Comparison of ENCODE assay signal across 20 cellular contexts in the genomic region with DNA sequence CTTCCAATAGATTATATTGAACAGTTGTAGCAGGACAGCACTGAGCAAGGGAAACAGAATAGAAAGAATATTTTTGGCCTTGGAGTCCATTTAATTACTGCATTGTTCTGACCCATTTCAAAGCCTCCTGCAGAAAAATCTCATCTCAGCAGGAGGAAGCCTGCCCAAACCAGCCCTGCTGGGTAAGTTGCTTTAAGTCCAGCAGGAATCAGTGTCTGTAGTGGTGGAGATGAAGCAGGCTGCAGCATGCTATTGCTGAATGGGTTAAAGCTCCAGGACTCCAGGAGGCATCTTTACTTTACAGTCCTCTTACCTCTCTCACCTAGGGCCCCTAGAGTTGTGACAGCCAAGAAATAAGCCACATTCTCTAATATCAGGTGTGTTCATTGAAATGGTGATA.
DNase-seq lines count a peak whose midpoint lies in the region; ATAC-seq and TF ChIP-seq lines count a peak whose summit lies in the region.
"Had no signal": no experiment of that assay in that cellular context is flagged by ENCODE, and none has a peak within 500 bp of the region (broad histone marks: within the 10 kb centered on the region; RNA-seq: fewer than 3 reads in every experiment).

No MANE protein-coding gene starts in this region.

- H2AFZ ChIP-seq in neural progenitor cell (replicated peaks): no peak overlapping the region

- DNase-seq in RWPE2 (ENCODE audit: low spot score): no peak
- DNase-seq in epithelial cell of prostate (ENCODE audit: low read depth, low spot score): no peak
- peak; percentile 41 for DNase-seq in neural progenitor cell (ENCODE audit: low spot score)
- no peak for DNase-seq in AML-193 (lab: John Stamatoyannopoulos, UW)
- DNase-seq in MV-4-11 (lab: John Stamatoyannopoulos, UW): no peak
- DNase-seq: BE2C, EL, MG63, NCI-H1048, NCI-H1417 treated with DMSO at 0.1 percent for 48 hours, NCI-H187, NCI-H2107, NCI-H446 treated with DMSO at 0.1 percent for 48 hours, NCI-H526 treated with DMSO at 0.1 percent for 48 hours, OCI-M1 had no signal

- H3K36me3 Mint-ChIP-seq in neural progenitor cell: no peaks in the 10 kb centered on the region

- H3K9me3 ChIP-seq in ES-I3 (ENCODE audit: control insufficient read depth, insufficient read depth, low read length): no peaks in the 10 kb centered on the region; the same call in 1 of the 2 replicates
- H3K9me3 ChIP-seq in RWPE2 (ENCODE audit: severe bottlenecking): no peaks in the 10 kb centered on the region
- H3K9me3 ChIP-seq in neural progenitor cell (ENCODE audit: low read depth): no peaks in the 10 kb centered on the region
- H3K9me3 ChIP-seq: BE2C, MG63, SJSA1 had no signal

- peak overlapping the region; percentile 18; the same call in 1 of the 2 replicates for H3K9ac ChIP-seq in ES-I3 (ENCODE audit: low read depth, low read length)
- no peak overlapping the region for H3K9ac ChIP-seq in neural progenitor cell

- no peak overlapping the region for H3K4me3 Mint-ChIP-seq in neural progenitor cell

- H4K20me1 ChIP-seq in neural progenitor cell (ENCODE audit: low read depth): no peaks in the 10 kb centered on the region

- H3F3A ChIP-seq in neural progenitor cell (ENCODE audit: low read depth): peaks cover 3% of the 10 kb centered on the region

- TF ChIP-seq CTCF in RWPE2 (IDR thresholded peaks at IDR 0.05; ENCODE audit: poor library complexity, severe bottlenecking) (no peak), neural progenitor cell (IDR thresholded peaks at IDR 0.05) (no peak)

- H3K4me3 ChIP-seq in RWPE2 (ENCODE audit: severe bottlenecking): no peak overlapping the region
- H3K4me3 ChIP-seq in neural progenitor cell: no peak overlapping the region
- H3K4me3 ChIP-seq: GM12878, MG63, SJSA1 had no signal

- no peaks in the 10 kb centered on the region for H3K27me3 ChIP-seq in RWPE2 (ENCODE audit: insufficient read depth, poor library complexity, severe bottlenecking)
- no peaks in the 10 kb centered on the region for H3K27me3 ChIP-seq in neural progenitor cell
- H3K27me3 ChIP-seq: BE2C, MG63, SJSA1 had no signal

- H3K4me1 Mint-ChIP-seq in neural progenitor cell: peaks cover 11% of the 10 kb centered on the region

- ATAC-seq in RWPE2 (ENCODE audit: low read depth) (no peak), GM19397 (IDR thresholded peaks at IDR 0.05; ENCODE audit: unreplicated experiment) (no peak)
- ATAC-seq: GM12878, Right ventricle myocardium inferior had no signal

- no peaks in the 10 kb centered on the region for H3K9me3 Mint-ChIP-seq in neural progenitor cell

- H3K27ac ChIP-seq in RWPE2 (ENCODE audit: poor library complexity, severe bottlenecking) (peak overlapping the region; percentile 100), epithelial cell of prostate (peak overlapping the region; percentile 95), neural progenitor cell (no peak overlapping the region)
- H3K27ac ChIP-seq: SJSA1 had no signal

- H3K79me2 ChIP-seq in neural progenitor cell (ENCODE audit: low read depth): no peaks in the 10 kb centered on the region

- no peaks in the 10 kb centered on the region for H3K27me3 Mint-ChIP-seq in neural progenitor cell (ENCODE audit: insufficient read depth, low read depth)

- H3K4me1 ChIP-seq in ES-I3 (ENCODE audit: insufficient read depth, low read length) (peaks cover 5% of the 10 kb centered on the region; the same call in 1 of the 2 replicates), RWPE2 (ENCODE audit: insufficient read depth, poor library complexity, severe bottlenecking) (peaks cover 85% of the 10 kb centered on the region), neural progenitor cell (peaks cover 14% of the 10 kb centered on the region)
- H3K4me1 ChIP-seq: BE2C had no signal

- no peak overlapping the region for H3K4me2 ChIP-seq in neural progenitor cell

- no peaks in the 10 kb centered on the region for H3K36me3 ChIP-seq in ES-I3 (ENCODE audit: insufficient read depth, low read length)
- H3K36me3 ChIP-seq in RWPE2 (ENCODE audit: low read depth): no peaks in the 10 kb centered on the region
- H3K36me3 ChIP-seq in neural progenitor cell: no peaks in the 10 kb centered on the region
- H3K36me3 ChIP-seq: BE2C, MG63, SJSA1 had no signal

- H3K27ac Mint-ChIP-seq in neural progenitor cell: no peak overlapping the region
